Comparison of ENCODE assay signal across 1 cellular context in genomic region chr11:125163431-125164011, GRCh38.
A peak's percentile ranks its signal among the peaks of the same experiment; 100 is the strongest.
TF ChIP-seq lines count a peak whose summit lies in the region.

No MANE protein-coding gene starts in this region.

TF ChIP-seq in WTC11, 78 proteins besides CTCF, POLR2A, EP300 and RAD21 (continued from another document):
- TF ChIP-seq STAT6 (CRISPR knock-in tag; conservative IDR thresholded peaks at IDR 0.05; ENCODE audit: low read depth) (no peak), MXD4 (CRISPR knock-in tag; IDR thresholded peaks at IDR 0.05; ENCODE audit: borderline replicate concordance) (no peak), SMAD3 (CRISPR knock-in tag; IDR thresholded peaks at IDR 0.05; ENCODE audit: borderline replicate concordance) (0 out of 2 replicates have a peak, but pooled peaks have one; percentile 32), CREB1 (CRISPR knock-in tag; IDR thresholded peaks at IDR 0.05) (no peak), HMGA2 (CRISPR knock-in tag; IDR thresholded peaks at IDR 0.05) (no peak), FOXP1 (CRISPR knock-in tag; IDR thresholded peaks at IDR 0.05; ENCODE audit: borderline replicate concordance) (no peak), SMAD4 (CRISPR knock-in tag; IDR thresholded peaks at IDR 0.05) (no peak), PRDM15 (CRISPR knock-in tag; IDR thresholded peaks at IDR 0.05) (no peak), GRHL2 (CRISPR knock-in tag; IDR thresholded peaks at IDR 0.05; ENCODE audit: insufficient replicate concordance, severe bottlenecking) (no peak), TCF7 (CRISPR knock-in tag; IDR thresholded peaks at IDR 0.05; ENCODE audit: low read depth) (no peak), AFF4 (CRISPR knock-in tag; IDR thresholded peaks at IDR 0.05; ENCODE audit: borderline replicate concordance) (no peak), ZSCAN18 (CRISPR knock-in tag; IDR thresholded peaks at IDR 0.05) (no peak)
- TF ChIP-seq, protein P1, sequence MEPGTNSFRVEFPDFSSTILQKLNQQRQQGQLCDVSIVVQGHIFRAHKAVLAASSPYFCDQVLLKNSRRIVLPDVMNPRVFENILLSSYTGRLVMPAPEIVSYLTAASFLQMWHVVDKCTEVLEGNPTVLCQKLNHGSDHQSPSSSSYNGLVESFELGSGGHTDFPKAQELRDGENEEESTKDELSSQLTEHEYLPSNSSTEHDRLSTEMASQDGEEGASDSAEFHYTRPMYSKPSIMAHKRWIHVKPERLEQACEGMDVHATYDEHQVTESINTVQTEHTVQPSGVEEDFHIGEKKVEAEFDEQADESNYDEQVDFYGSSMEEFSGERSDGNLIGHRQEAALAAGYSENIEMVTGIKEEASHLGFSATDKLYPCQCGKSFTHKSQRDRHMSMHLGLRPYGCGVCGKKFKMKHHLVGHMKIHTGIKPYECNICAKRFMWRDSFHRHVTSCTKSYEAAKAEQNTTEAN (CRISPR knock-in tag; IDR thresholded peaks at IDR 0.05): no peak
- TF ChIP-seq, protein P2, sequence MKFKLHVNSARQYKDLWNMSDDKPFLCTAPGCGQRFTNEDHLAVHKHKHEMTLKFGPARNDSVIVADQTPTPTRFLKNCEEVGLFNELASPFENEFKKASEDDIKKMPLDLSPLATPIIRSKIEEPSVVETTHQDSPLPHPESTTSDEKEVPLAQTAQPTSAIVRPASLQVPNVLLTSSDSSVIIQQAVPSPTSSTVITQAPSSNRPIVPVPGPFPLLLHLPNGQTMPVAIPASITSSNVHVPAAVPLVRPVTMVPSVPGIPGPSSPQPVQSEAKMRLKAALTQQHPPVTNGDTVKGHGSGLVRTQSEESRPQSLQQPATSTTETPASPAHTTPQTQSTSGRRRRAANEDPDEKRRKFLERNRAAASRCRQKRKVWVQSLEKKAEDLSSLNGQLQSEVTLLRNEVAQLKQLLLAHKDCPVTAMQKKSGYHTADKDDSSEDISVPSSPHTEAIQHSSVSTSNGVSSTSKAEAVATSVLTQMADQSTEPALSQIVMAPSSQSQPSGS (CRISPR knock-in tag; IDR thresholded peaks at IDR 0.05; ENCODE audit: borderline replicate concordance, low read depth): no peak
